1 cellular context compared by ENCODE assay signal in the genomic region with DNA sequence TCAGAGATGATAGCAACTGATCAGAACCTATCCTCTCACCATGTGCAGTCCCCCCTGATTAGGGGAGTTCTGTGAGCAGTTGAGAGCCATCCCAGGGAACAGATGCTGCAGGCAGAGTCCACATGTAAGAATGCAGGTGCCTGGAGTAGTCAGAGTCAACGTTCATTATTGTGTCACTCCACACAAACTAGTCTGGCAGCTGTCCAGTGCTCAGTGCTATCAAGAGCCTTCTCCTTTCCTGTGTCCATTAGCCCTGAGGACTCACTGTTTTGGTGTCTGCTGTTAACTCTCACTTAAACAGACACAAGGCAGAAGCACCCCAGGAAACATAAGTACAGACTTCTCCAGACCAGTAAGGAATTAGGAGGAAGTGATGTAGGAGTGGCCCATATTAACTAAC.
TF ChIP-seq lines count a peak whose summit lies in the region.

No MANE protein-coding gene starts in this region.

TF ChIP-seq in HepG2, 621 proteins besides CTCF, POLR2A, EP300 and RAD21 (continued from another document):
- TF ChIP-seq, protein P1, sequence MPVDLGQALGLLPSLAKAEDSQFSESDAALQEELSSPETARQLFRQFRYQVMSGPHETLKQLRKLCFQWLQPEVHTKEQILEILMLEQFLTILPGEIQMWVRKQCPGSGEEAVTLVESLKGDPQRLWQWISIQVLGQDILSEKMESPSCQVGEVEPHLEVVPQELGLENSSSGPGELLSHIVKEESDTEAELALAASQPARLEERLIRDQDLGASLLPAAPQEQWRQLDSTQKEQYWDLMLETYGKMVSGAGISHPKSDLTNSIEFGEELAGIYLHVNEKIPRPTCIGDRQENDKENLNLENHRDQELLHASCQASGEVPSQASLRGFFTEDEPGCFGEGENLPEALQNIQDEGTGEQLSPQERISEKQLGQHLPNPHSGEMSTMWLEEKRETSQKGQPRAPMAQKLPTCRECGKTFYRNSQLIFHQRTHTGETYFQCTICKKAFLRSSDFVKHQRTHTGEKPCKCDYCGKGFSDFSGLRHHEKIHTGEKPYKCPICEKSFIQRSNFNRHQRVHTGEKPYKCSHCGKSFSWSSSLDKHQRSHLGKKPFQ (CRISPR knock-in tag; IDR thresholded peaks at IDR 0.05; ENCODE audit: insufficient replicate concordance) = no peak
- TF ChIP-seq, protein P2, sequence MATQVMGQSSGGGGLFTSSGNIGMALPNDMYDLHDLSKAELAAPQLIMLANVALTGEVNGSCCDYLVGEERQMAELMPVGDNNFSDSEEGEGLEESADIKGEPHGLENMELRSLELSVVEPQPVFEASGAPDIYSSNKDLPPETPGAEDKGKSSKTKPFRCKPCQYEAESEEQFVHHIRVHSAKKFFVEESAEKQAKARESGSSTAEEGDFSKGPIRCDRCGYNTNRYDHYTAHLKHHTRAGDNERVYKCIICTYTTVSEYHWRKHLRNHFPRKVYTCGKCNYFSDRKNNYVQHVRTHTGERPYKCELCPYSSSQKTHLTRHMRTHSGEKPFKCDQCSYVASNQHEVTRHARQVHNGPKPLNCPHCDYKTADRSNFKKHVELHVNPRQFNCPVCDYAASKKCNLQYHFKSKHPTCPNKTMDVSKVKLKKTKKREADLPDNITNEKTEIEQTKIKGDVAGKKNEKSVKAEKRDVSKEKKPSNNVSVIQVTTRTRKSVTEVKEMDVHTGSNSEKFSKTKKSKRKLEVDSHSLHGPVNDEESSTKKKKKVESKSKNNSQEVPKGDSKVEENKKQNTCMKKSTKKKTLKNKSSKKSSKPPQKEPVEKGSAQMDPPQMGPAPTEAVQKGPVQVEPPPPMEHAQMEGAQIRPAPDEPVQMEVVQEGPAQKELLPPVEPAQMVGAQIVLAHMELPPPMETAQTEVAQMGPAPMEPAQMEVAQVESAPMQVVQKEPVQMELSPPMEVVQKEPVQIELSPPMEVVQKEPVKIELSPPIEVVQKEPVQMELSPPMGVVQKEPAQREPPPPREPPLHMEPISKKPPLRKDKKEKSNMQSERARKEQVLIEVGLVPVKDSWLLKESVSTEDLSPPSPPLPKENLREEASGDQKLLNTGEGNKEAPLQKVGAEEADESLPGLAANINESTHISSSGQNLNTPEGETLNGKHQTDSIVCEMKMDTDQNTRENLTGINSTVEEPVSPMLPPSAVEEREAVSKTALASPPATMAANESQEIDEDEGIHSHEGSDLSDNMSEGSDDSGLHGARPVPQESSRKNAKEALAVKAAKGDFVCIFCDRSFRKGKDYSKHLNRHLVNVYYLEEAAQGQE (IDR thresholded peaks at IDR 0.05; ENCODE audit: borderline replicate concordance in 1 of 2, low read depth in 1 of 2, low read length in 2 of 2) = peak in 1 of 2 experiments; percentile 83; a peak in 3 of 4 replicates
- peak; percentile 18 for TF ChIP-seq TEAD3 (CRISPR knock-in tag; optimal IDR thresholded peaks at IDR 0.05; ENCODE audit: borderline replicate concordance)
- TF ChIP-seq, protein P3, sequence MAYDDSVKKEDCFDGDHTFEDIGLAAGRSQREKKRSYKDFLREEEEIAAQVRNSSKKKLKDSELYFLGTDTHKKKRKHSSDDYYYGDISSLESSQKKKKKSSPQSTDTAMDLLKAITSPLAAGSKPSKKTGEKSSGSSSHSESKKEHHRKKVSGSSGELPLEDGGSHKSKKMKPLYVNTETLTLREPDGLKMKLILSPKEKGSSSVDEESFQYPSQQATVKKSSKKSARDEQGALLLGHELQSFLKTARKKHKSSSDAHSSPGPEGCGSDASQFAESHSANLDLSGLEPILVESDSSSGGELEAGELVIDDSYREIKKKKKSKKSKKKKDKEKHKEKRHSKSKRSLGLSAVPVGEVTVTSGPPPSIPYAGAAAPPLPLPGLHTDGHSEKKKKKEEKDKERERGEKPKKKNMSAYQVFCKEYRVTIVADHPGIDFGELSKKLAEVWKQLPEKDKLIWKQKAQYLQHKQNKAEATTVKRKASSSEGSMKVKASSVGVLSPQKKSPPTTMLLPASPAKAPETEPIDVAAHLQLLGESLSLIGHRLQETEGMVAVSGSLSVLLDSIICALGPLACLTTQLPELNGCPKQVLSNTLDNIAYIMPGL (CRISPR knock-in tag; IDR thresholded peaks at IDR 0.05; ENCODE audit: borderline replicate concordance in 1 of 2, low read depth in 1 of 2) = no peak
- TF ChIP-seq, protein P4, sequence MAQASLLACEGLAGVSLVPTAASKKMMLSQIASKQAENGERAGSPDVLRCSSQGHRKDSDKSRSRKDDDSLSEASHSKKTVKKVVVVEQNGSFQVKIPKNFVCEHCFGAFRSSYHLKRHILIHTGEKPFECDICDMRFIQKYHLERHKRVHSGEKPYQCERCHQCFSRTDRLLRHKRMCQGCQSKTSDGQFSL (CRISPR knock-in tag; IDR thresholded peaks at IDR 0.05) = no peak
- no peak for TF ChIP-seq NFIC (IDR thresholded peaks at IDR 0.05; ENCODE audit: low read length)
- TF ChIP-seq, protein P5, sequence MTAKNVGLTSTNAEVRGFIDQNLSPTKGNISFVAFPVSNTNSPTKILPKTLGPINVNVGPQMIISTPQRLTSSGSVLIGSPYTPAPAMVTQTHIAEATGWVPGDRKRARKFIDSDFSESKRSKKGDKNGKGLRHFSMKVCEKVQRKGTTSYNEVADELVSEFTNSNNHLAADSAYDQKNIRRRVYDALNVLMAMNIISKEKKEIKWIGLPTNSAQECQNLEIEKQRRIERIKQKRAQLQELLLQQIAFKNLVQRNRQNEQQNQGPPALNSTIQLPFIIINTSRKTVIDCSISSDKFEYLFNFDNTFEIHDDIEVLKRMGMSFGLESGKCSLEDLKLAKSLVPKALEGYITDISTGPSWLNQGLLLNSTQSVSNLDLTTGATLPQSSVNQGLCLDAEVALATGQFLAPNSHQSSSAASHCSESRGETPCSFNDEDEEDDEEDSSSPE (CRISPR knock-in tag; IDR thresholded peaks at IDR 0.05) = no peak
- TF ChIP-seq CBX5 (CRISPR knock-in tag; IDR thresholded peaks at IDR 0.05; ENCODE audit: borderline replicate concordance) = no peak
- TF ChIP-seq, protein P6, sequence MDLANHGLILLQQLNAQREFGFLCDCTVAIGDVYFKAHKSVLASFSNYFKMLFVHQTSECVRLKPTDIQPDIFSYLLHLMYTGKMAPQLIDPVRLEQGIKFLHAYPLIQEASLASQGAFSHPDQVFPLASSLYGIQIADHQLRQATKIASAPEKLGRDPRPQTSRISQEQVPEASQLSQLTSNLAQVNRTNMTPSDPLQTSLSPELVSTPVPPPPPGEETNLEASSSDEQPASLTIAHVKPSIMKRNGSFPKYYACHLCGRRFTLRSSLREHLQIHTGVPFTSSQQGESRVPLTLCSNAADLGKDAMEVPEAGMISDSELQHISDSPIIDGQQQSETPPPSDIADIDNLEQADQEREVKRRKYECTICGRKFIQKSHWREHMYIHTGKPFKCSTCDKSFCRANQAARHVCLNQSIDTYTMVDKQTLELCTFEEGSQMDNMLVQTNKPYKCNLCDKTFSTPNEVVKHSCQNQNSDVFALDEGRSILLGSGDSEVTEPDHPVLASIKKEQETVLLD (CRISPR knock-in tag; IDR thresholded peaks at IDR 0.05; ENCODE audit: low read depth) = no peak
- peak; percentile 15; the same call in 1 of the 2 replicates for TF ChIP-seq HNF4A (CRISPR knock-in tag; IDR thresholded peaks at IDR 0.05)
- TF ChIP-seq SETDB1 (CRISPR knock-in tag; IDR thresholded peaks at IDR 0.05; ENCODE audit: borderline replicate concordance) = no peak
- TF ChIP-seq TAF1 (CRISPR knock-in tag; IDR thresholded peaks at IDR 0.05) = no peak
- TF ChIP-seq MIER2 (CRISPR knock-in tag; IDR thresholded peaks at IDR 0.05) = peak; percentile 66; the same call in 1 of the 2 replicates
- no peak for TF ChIP-seq CHD2 (IDR thresholded peaks at IDR 0.05; ENCODE audit: low read depth, low read length)
- peak; percentile 28; the same call in 1 of the 2 replicates for TF ChIP-seq CEBPB (IDR thresholded peaks at IDR 0.05; ENCODE audit: borderline replicate concordance, low read depth, low read length)
- no peak for TF ChIP-seq ZNF331 (CRISPR knock-in tag; IDR thresholded peaks at IDR 0.05)
TF ChIP-seq in HepG2: peak in this region for 5.
